ENCODE assay signal across 18 cellular contexts in the genomic region with DNA sequence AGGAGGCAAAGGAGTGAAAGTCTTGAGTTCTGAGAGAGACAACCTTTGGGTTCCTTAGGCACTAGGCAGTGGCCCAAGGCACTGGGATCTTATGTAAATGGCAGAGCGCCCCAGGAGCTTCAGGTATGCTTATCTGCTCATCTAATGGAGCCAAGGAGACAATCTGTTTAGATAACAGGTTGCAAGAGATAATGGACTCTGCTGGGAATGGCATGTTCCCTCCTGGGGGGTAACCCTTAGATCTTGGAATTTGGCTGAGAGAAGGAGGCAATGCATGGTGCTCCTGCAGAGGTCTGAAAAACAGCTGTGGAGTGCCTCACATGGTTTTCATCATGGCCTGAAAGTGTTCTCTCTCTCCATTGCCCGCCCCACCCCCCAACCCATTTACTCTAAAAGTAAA. TPM values are rescaled to one million over a fixed set of nuclear protein-coding genes. Genes with fewer than 3 reads are reported as not detected.
DNase-seq lines count a peak whose midpoint lies in the region; ATAC-seq, FAIRE-seq and TF ChIP-seq lines count a peak whose summit lies in the region.
"Had no signal": no experiment of that assay in that cellular context is flagged by ENCODE, and none has a peak within 500 bp of the region (broad histone marks: within the 10 kb centered on the region; RNA-seq: fewer than 3 reads in every experiment).

No MANE protein-coding gene starts in this region.

- H3K27ac ChIP-seq in HEK293 (ENCODE audit: extremely low read depth, low read depth, low read length) (no peak overlapping the region), H1 (ENCODE audit: low read depth, low read length) (no peak overlapping the region), iPS DF 6.9 (ENCODE audit: low read length) (no peak overlapping the region), trophoblast cell (ENCODE audit: low read depth, low read length) (peak overlapping the region; percentile 20), gastrocnemius medialis (no peak overlapping the region)
- H3K27ac ChIP-seq: A549, C4-2B had no signal

- H2AFZ ChIP-seq in H1 (ENCODE audit: low read length): no peak overlapping the region
- no peak overlapping the region for H2AFZ ChIP-seq in trophoblast cell (ENCODE audit: insufficient read depth, low read length, poor library complexity)

- no peak overlapping the region for H2BK120ac ChIP-seq in H1 (replicated peaks; ENCODE audit: low read depth, low read length)
- H2BK120ac ChIP-seq in trophoblast cell (ENCODE audit: insufficient read depth, low read length, poor library complexity): no peak overlapping the region

- DNase-seq in H1 (ENCODE audit: low read depth in 1 of 2, low spot score in 2 of 2): peak; percentile 54 to 82
- peak; percentile 71 for DNase-seq in iPS DF 6.9 (ENCODE audit: low read depth, low spot score)
- DNase-seq in trophoblast cell: peak; percentile 46 to 47
- DNase-seq in inferior parietal cortex (ENCODE audit: extremely low spot score): no peak
- no peak for DNase-seq in NCI-H1930 (lab: John Stamatoyannopoulos, UW)
- no peak for DNase-seq in gastrocnemius medialis
- no peak for DNase-seq in NCI-H1417 (lab: John Stamatoyannopoulos, UW)
- DNase-seq: BE2C; CD4-positive, alpha-beta memory T cell; DMS79; GOT3 had no signal

- no peak overlapping the region for H3K14ac ChIP-seq in H1 (ENCODE audit: insufficient read length)
- H3K14ac ChIP-seq in trophoblast cell (ENCODE audit: low read length): no peak overlapping the region

- no peak overlapping the region for H3K9ac ChIP-seq in H1 (replicated peaks in 1 of 4; ENCODE audit: extremely low read depth in 1 of 4, low read depth in 3 of 4, low read length in 3 of 4)
- no peak overlapping the region for H3K9ac ChIP-seq in trophoblast cell (ENCODE audit: low read length)

- CTCF ChIA-PET in HEK293 (lab: Yijun Ruan, JAX) (interaction anchor here (1.4 kb wide), 1 partner anchor 8 kb away, joined by 3 read pairs; no protein-coding TSS in a partner anchor), H1 (lab: Charles Lee; ENCODE audit: partially characterized antibody) (interaction anchor here (0.6 to 2.4 kb wide), 6 partner anchors 15 to 1079 kb away, joined by 3 to 9 read pairs (median 4); no protein-coding TSS in a partner anchor)

- H3K18ac ChIP-seq in H1 (ENCODE audit: extremely low read depth, low read length): no peak overlapping the region
- no peak overlapping the region for H3K18ac ChIP-seq in trophoblast cell (ENCODE audit: low read length)

- FAIRE-seq in H1 (lab: Jason Lieb, UNC): peak; percentile 98
- FAIRE-seq: A549, G401.6, GM12891, HepG2 had no signal

- H3K79me2 ChIP-seq in H1 (ENCODE audit: control insufficient read depth in 1 of 2, insufficient read depth in 2 of 2, low read length in 2 of 2) (no peaks in the 10 kb centered on the region), trophoblast cell (ENCODE audit: control insufficient read depth, insufficient read depth, low read length, poor library complexity) (no peaks in the 10 kb centered on the region)

- no peak overlapping the region for H4K12ac ChIP-seq in trophoblast cell (ENCODE audit: low read depth, low read length)

- H3K4me3 ChIP-seq in HEK293 (ENCODE audit: low read depth, low read length) (no peak overlapping the region), H1 (ENCODE audit: extremely low read depth in 1 of 4, insufficient read depth in 2 of 4, low read depth in 3 of 4, low read length in 4 of 4) (0 out of 8 replicates have a peak overlapping the region, but pooled peaks of 1 of the 4 experiments have one; percentile 3), iPS DF 6.9 (ENCODE audit: low read length) (no peak overlapping the region), trophoblast cell (ENCODE audit: low read depth, low read length) (no peak overlapping the region), gastrocnemius medialis (no peak overlapping the region)
- H3K4me3 ChIP-seq: A549 had no signal

- intact Hi-C loops in gastrocnemius medialis (cut with DNase I; ENCODE audit: low total_unique reads): no loop called here

- H4K91ac ChIP-seq in H1 (replicated peaks; ENCODE audit: insufficient read length, low read length) (no peak overlapping the region), trophoblast cell (ENCODE audit: low read depth, low read length) (no peak overlapping the region)

- H3K23ac ChIP-seq in H1 (ENCODE audit: insufficient read length) (no peak overlapping the region), trophoblast cell (ENCODE audit: low read length) (no peak overlapping the region)

- H3K27me3 ChIP-seq in H1 (replicated peaks in 1 of 4; ENCODE audit: control insufficient read depth in 3 of 4, extremely low read depth in 1 of 4, insufficient read depth in 3 of 4, low read length in 3 of 4) (peaks cover 33 to 60% (median 44%) of the 10 kb centered on the region in 4 experiments), iPS DF 6.9 (ENCODE audit: control insufficient read depth, insufficient read depth, low read length) (peaks cover 31% of the 10 kb centered on the region; the same call in 1 of the 2 replicates), trophoblast cell (ENCODE audit: insufficient read depth, low read length) (no peaks in the 10 kb centered on the region), gastrocnemius medialis (no peaks in the 10 kb centered on the region)
- H3K27me3 ChIP-seq: BE2C had no signal

- H3K79me1 ChIP-seq in H1 (ENCODE audit: low read depth, low read length): no peaks in the 10 kb centered on the region
- no peaks in the 10 kb centered on the region for H3K79me1 ChIP-seq in trophoblast cell (ENCODE audit: low read length)

- H2AK5ac ChIP-seq in H1 (ENCODE audit: low read depth, low read length) (no peak overlapping the region), trophoblast cell (ENCODE audit: low read length) (no peak overlapping the region)

- TF ChIP-seq RAD21 in H1 (IDR thresholded peaks at IDR 0.05 in 1 of 2, conservative IDR thresholded peaks at IDR 0.05 in 1 of 2; ENCODE audit: low read depth in 2 of 2, low read length in 2 of 2): no peak

- no peak overlapping the region for H2BK15ac ChIP-seq in H1 (ENCODE audit: low read length)

- WGBS in H1 (ENCODE audit: extremely low coverage in 1 of 2, insufficient coverage in 1 of 2, insufficient read length in 1 of 2, insufficient replicate concordance in 2 of 2, low coverage in 1 of 2, low lambda C conversion rate in 2 of 2, missing lambda C conversion rate in 1 of 2), 2 experiments: 9% methylated on average over 2 of the region's 2 CpGs; no CpG with 5 or more reads in 1 of the 2 experiments
- no CpG with 5 or more reads among the region's 2 CpGs for whole genome bisulfite sequencing in iPS DF 6.9 (ENCODE audit: insufficient coverage, insufficient read length)
- no CpG with 5 or more reads among the region's 2 CpGs for WGBS in trophoblast cell (ENCODE audit: extremely low coverage, insufficient coverage, insufficient read length)

- H3K4me2 ChIP-seq in H1 (ENCODE audit: insufficient read depth in 1 of 2, low read depth in 2 of 2, low read length in 2 of 2): peak overlapping the region in 1 of 2 experiments; percentile 2; a peak in 2 of 4 replicates
- peak overlapping the region; percentile 5 for H3K4me2 ChIP-seq in trophoblast cell (ENCODE audit: low read length)
- H3K4me2 ChIP-seq: A549 had no signal

- H4K5ac ChIP-seq in H1 (ENCODE audit: insufficient read length, low read depth, low read length): no peak overlapping the region

- TF ChIP-seq CTCF in HEK293 (tag by site-specific recombination; IDR thresholded peaks at IDR 0.05) (no peak), H1 (IDR thresholded peaks at IDR 0.05; ENCODE audit: control extremely low read depth in 1 of 3, insufficient read depth in 1 of 3, low read depth in 1 of 3, low read length in 3 of 3) (no peak), gastrocnemius medialis (IDR thresholded peaks at IDR 0.05 in 4 of 5, conservative IDR thresholded peaks at IDR 0.05 in 1 of 5) (no peak)

- H2BK5ac ChIP-seq in H1 (ENCODE audit: low read depth, low read length) (no peak overlapping the region), trophoblast cell (ENCODE audit: low read depth, low read length, poor library complexity) (no peak overlapping the region)

- H2BK20ac ChIP-seq in H1 (ENCODE audit: low read length): no peak overlapping the region

- H3K4me1 ChIP-seq in HEK293 (ENCODE audit: control insufficient read depth, insufficient read depth, low read length): no peaks in the 10 kb centered on the region
- H3K4me1 ChIP-seq in H1 (replicated peaks in 1 of 4; ENCODE audit: control insufficient read depth in 3 of 4, insufficient read depth in 4 of 4, low read length in 3 of 4): peaks cover 0 to 6% (median 3%) of the 10 kb centered on the region in 4 experiments; a peak in 4 of 7 replicates
- no peaks in the 10 kb centered on the region for H3K4me1 ChIP-seq in iPS DF 6.9 (ENCODE audit: control insufficient read depth, insufficient read depth, low read length)
- H3K4me1 ChIP-seq in trophoblast cell (ENCODE audit: control insufficient read depth in 1 of 2, insufficient read depth in 2 of 2, low read length in 2 of 2): peaks cover 0 to 8% of the 10 kb centered on the region in 2 experiments
- no peaks in the 10 kb centered on the region for H3K4me1 ChIP-seq in gastrocnemius medialis
- H3K4me1 ChIP-seq: A549, BE2C had no signal

- H3K4ac ChIP-seq in H1 (replicated peaks; ENCODE audit: insufficient read length, low read depth, low read length) (no peak overlapping the region), trophoblast cell (ENCODE audit: low read depth, low read length) (no peak overlapping the region)

- H4K8ac ChIP-seq in H1 (ENCODE audit: extremely low read depth, insufficient read depth, low read length) (no peak overlapping the region), trophoblast cell (ENCODE audit: low read depth, low read length) (no peak overlapping the region)

- H3K9me3 ChIP-seq in HEK293 (ENCODE audit: control insufficient read depth, insufficient read depth, low read depth, low read length): no peaks in the 10 kb centered on the region
- H3K9me3 ChIP-seq in H1 (ENCODE audit: insufficient read depth in 2 of 2, low read depth in 1 of 2, low read length in 1 of 2): no peaks in the 10 kb centered on the region
- no peaks in the 10 kb centered on the region; the same call in 1 of the 2 replicates for H3K9me3 ChIP-seq in iPS DF 6.9 (ENCODE audit: control insufficient read depth, insufficient read depth, low read length)
- H3K9me3 ChIP-seq in trophoblast cell (ENCODE audit: insufficient read depth, low read depth, low read length): no peaks in the 10 kb centered on the region
- H3K9me3 ChIP-seq in gastrocnemius medialis: no peaks in the 10 kb centered on the region
- H3K9me3 ChIP-seq: A549, BE2C had no signal

- H4K20me1 ChIP-seq in H1 (replicated peaks in 1 of 2; ENCODE audit: control insufficient read depth in 1 of 2, insufficient read depth in 2 of 2, low read length in 2 of 2): peaks cover 1 to 2% of the 10 kb centered on the region in 2 experiments

- TF ChIP-seq POLR2A in H1 (IDR thresholded peaks at IDR 0.05; ENCODE audit: control extremely low read depth in 1 of 2, low read depth in 2 of 2, low read length in 2 of 2): no peak
- no peak for TF ChIP-seq POLR2A in gastrocnemius medialis (IDR thresholded peaks at IDR 0.05)

- no peak for ATAC-seq in gastrocnemius medialis
- ATAC-seq: A549, HCT116, HepG2 had no signal

- H2BK12ac ChIP-seq in H1 (ENCODE audit: low read depth, low read length) (no peak overlapping the region), trophoblast cell (ENCODE audit: low read length) (no peak overlapping the region)

- no peaks in the 10 kb centered on the region for H3K36me3 ChIP-seq in HEK293 (ENCODE audit: control insufficient read depth in 2 of 2, insufficient read depth in 1 of 2, low read length in 2 of 2)
- no peaks in the 10 kb centered on the region for H3K36me3 ChIP-seq in H1 (ENCODE audit: control insufficient read depth in 2 of 4, insufficient read depth in 4 of 4, low read length in 3 of 4)
- H3K36me3 ChIP-seq in iPS DF 6.9 (ENCODE audit: control insufficient read depth, insufficient read depth, low read length): no peaks in the 10 kb centered on the region
- H3K36me3 ChIP-seq in trophoblast cell (ENCODE audit: control insufficient read depth in 1 of 2, insufficient read depth in 2 of 2, low read length in 2 of 2): no peaks in the 10 kb centered on the region
- H3K36me3 ChIP-seq in gastrocnemius medialis: no peaks in the 10 kb centered on the region
- H3K36me3 ChIP-seq: BE2C had no signal

- peak in 1 of 2 experiments; percentile 92; a peak in 1 of 3 replicates for TF ChIP-seq EP300 in H1 (IDR thresholded peaks at IDR 0.05; ENCODE audit: borderline replicate concordance in 1 of 2, low read depth in 2 of 2, low read length in 2 of 2)

- no peak overlapping the region for H3K56ac ChIP-seq in H1 (replicated peaks; ENCODE audit: insufficient read length, low read depth, low read length)

- peaks cover 3% of the 10 kb centered on the region; the same call in 1 of the 2 replicates for H3K23me2 ChIP-seq in H1 (ENCODE audit: low read depth, low read length)

- POLR2A ChIA-PET in HEK293 (lab: Yijun Ruan, JAX) (interaction anchor here (0.6 kb wide), 1 partner anchor 12 kb away, joined by 9 read pairs; no protein-coding TSS in a partner anchor), H1 (lab: Charles Lee; ENCODE audit: partially characterized antibody) (interaction anchor here (0.6 to 1.7 kb wide), 2 partner anchors 18 to 44 kb away, joined by 3 to 6 read pairs; no protein-coding TSS in a partner anchor)

- in situ Hi-C loops in gastrocnemius medialis (cut with MboI; ENCODE audit: low sequenced_read_pairs in 4 of 4): no loop called here

RNA-seq across cellular contexts. Expression of a gene that starts 44.1 kb away (rescaled TPM):
- total RNA-seq in H1 (2021; fragmentation: NEBNext Ultra II Directional; extraction: Animal tissue kit (Norgen Biotek cat#: 25700)): 1.6 and 2.7 TPM in 2 replicates
- 1.2 and 1.6 TPM in 2 replicates for polyA plus RNA-seq in H1 (2011; rRNA removed)
- polyA plus RNA-seq in H1 (2011; cell fraction: cytosol; rRNA removed): 1.7 TPM
- polyA plus RNA-seq in H1 (2011; cell fraction: nucleus; rRNA removed): 2.7 TPM
- 2.1 to 6.4 TPM (median 2.4 TPM) in 4 replicates for polyA plus RNA-seq in H1 (2012, experiment 1 of 2)
- polyA plus RNA-seq in H1 (2012, experiment 2 of 2): 0.84 TPM
- 5.5 TPM for polyA plus RNA-seq in H1 (2013, experiment 1 of 2)
- polyA plus RNA-seq in H1 (2013, experiment 2 of 2): 4.1 TPM
- polyA minus RNA-seq in H1 (2011; rRNA and poly(A)+ RNA removed): 3.8 and 4.1 TPM in 2 replicates
- polyA minus RNA-seq in H1 (2011; cell fraction: cytosol; rRNA and poly(A)+ RNA removed): 1.6 TPM
- polyA minus RNA-seq in H1 (2011; cell fraction: nucleus; rRNA and poly(A)+ RNA removed): 4.9 TPM
- polyA plus RNA-seq in trophoblast cell (2013): 633 and 667 TPM in 2 replicates
- 10 to 100 TPM in 3 of 4 donors, 1 to 10 TPM in 1; 8.6 to 15.7 (median 11.6) TPM for total RNA-seq in gastrocnemius medialis
- total RNA-seq: CD4-positive, alpha-beta memory T cell; HepG2 had no signal
- polyA plus RNA-seq: CD4-positive, alpha-beta memory T cell; HepG2 had no signal

Comparison
In these comparisons a context has a peak if more than half of its experiments do, and no peak if none do; other contexts are left out.
1. DNase-seq: peak in H1 (2 of 2), iPS DF 6.9 (single experiment) and trophoblast cell (2 of 2); none in inferior parietal cortex (single experiment), NCI-H1930 (0 of 2), gastrocnemius medialis (0 of 2) and NCI-H1417 (0 of 3).